Comparison of ENCODE assay signal across 21 cellular contexts in the genomic region with DNA sequence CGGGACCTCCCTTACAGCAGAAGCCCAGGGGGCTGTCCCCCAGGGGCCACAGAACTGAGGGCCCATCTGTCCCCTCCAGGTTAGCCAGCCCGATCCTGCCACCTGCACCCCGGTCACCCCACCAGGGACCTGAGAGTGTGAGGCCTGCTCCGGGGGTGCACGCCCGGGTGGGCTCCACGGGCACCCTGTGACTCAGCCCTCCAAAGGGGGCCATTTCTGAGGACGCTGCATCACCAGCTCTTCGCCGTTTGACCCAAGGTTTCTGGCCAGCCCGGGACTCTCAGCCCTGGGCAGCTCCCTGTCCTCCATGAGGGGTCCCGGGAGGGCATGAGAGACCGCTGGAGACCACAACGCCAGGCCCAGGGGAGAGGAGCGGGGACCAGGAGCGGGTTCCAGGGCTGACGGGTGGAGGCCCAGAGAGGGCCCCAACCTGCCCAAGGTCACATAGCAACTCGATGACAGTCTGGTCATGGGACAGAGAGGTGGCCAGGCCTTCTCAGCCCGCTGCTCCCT.
"Had no signal": no experiment of that assay in that cellular context is flagged by ENCODE, and none has a peak within 500 bp of the region (broad histone marks: within the 10 kb centered on the region; RNA-seq: fewer than 3 reads in every experiment).

No MANE protein-coding gene starts in this region.

- H3K4me1 ChIP-seq: esophagus squamous epithelium, upper lobe of left lung had no signal

- H3K27me3 ChIP-seq: upper lobe of left lung had no signal

- H3K9me3 ChIP-seq: esophagus squamous epithelium, gastrocnemius medialis, spleen, upper lobe of left lung had no signal

- ATAC-seq: gastrocnemius medialis; natural killer cell treated with Interleukin-12 subunit alpha and Interleukin-12 subunit beta and Interleukin-15 and Interleukin-18, amount 100 ng/mL, for 72 hours; stimulated activated naive CD8-positive, alpha-beta T cell treated with anti-CD3 and anti-CD28 coated beads, Interleukin-15, Interleukin-2, amounts not matched to agents 100 U/mL and 50 U/mL, for 24 hours had no signal

- FAIRE-seq: bronchial epithelial cell, keratinocyte had no signal

- H3K27ac ChIP-seq: esophagus squamous epithelium, gastrocnemius medialis, spleen, upper lobe of left lung had no signal

- H3K36me3 ChIP-seq: esophagus squamous epithelium, gastrocnemius medialis, upper lobe of left lung had no signal

- DNase-seq: activated CD4-positive, alpha-beta T cell treated with anti-CD3 and anti-CD28 coated beads for 1 hour; activated CD4-positive, alpha-beta T cell treated with anti-CD3 and anti-CD28 coated beads, Interleukin-2, amount 50 U/mL, for 4 hours; activated CD8-positive, alpha-beta memory T cell treated with anti-CD3 and anti-CD28 coated beads for 24 hours; activated CD8-positive, alpha-beta memory T cell treated with anti-CD3 and anti-CD28 coated beads, Interleukin-2, amount 50 U/mL, for 4 hours; activated naive CD4-positive, alpha-beta T cell treated with Interleukin-2 at 50 U/mL for 16 hours; activated naive CD8-positive, alpha-beta T cell treated with anti-CD3 and anti-CD28 coated beads, Interleukin-2, amount 10 ng/mL, durations not matched to agents 7 days and 5 days; activated T-cell treated with anti-CD3 and anti-CD28 coated beads, Interleukin-2, amount 50 U/mL, for 24 hours; amniotic stem cell; cortex of kidney; endodermal cell; esophagus squamous epithelium; gastrocnemius medialis; nucleus accumbens; spleen; stimulated activated CD4-positive, alpha-beta T cell treated with anti-CD3 and anti-CD28 coated beads, Interleukin-4, amount 100 ng/mL, for 4 hours; stimulated activated naive CD8-positive, alpha-beta T cell treated with anti-CD3 and anti-CD28 coated beads, Interleukin-15, Interleukin-2, amounts not matched to agents 100 U/mL and 50 U/mL, for 24 hours; T-helper 9 cell had no signal

- H3K4me3 ChIP-seq: esophagus squamous epithelium, gastrocnemius medialis, spleen, upper lobe of left lung had no signal
